In genomic region chr12:7189398-7190267, GRCh38 we compare ENCODE assay signal across 1 cellular context.
A peak's percentile ranks its signal among the peaks of the same experiment; 100 is the strongest.
TF ChIP-seq lines count a peak whose summit lies in the region.

PEX5 (plus strand) TSS chr12:7189686; CDS start chr12:7190378, 692 bp downstream.

TF ChIP-seq in HepG2, 621 proteins besides CTCF, POLR2A, EP300 and RAD21 (continued from another document and continues in another):
- TF ChIP-seq ZNF318 (CRISPR knock-in tag; IDR thresholded peaks at IDR 0.05) (no peak), ZFYVE20 (CRISPR knock-in tag; IDR thresholded peaks at IDR 0.05; ENCODE audit: borderline replicate concordance, low read depth) (no peak), RELA (CRISPR knock-in tag; IDR thresholded peaks at IDR 0.05) (no peak), POGZ (CRISPR knock-in tag; IDR thresholded peaks at IDR 0.05) (no peak), TFDP2 (CRISPR knock-in tag; IDR thresholded peaks at IDR 0.05) (no peak), PCBP2 (optimal IDR thresholded peaks at IDR 0.05; ENCODE audit: low read depth, low read length, poor library complexity, severe bottlenecking) (no peak), NCOA2 (CRISPR knock-in tag; IDR thresholded peaks at IDR 0.05) (no peak), CBX2 (IDR thresholded peaks at IDR 0.05; ENCODE audit: low read depth, low read length) (no peak), CBX2 (CRISPR knock-in tag; IDR thresholded peaks at IDR 0.05; ENCODE audit: low read depth) (no peak), KLF11 (CRISPR knock-in tag; IDR thresholded peaks at IDR 0.05) (no peak), THAP7 (CRISPR knock-in tag; IDR thresholded peaks at IDR 0.05) (no peak), ZNF598 (CRISPR knock-in tag; IDR thresholded peaks at IDR 0.05; ENCODE audit: borderline replicate concordance) (peak; percentile 59; the same call in 1 of the 2 replicates), SOX13 (IDR thresholded peaks at IDR 0.05) (no peak), SOX13 (CRISPR knock-in tag; conservative IDR thresholded peaks at IDR 0.05 in 1 of 2, IDR thresholded peaks at IDR 0.05 in 1 of 2) (no peak), ZNF562 (CRISPR knock-in tag; IDR thresholded peaks at IDR 0.05; ENCODE audit: borderline replicate concordance) (no peak), ZMAT5 (CRISPR knock-in tag; IDR thresholded peaks at IDR 0.05; ENCODE audit: borderline replicate concordance, low read depth) (no peak), RFX1 (IDR thresholded peaks at IDR 0.05) (no peak), NR2F1 (CRISPR knock-in tag; IDR thresholded peaks at IDR 0.05) (no peak), ZNF383 (CRISPR knock-in tag; IDR thresholded peaks at IDR 0.05; ENCODE audit: borderline replicate concordance) (0 out of 2 replicates have a peak, but pooled peaks have one; percentile 17), BRD4 (CRISPR knock-in tag; IDR thresholded peaks at IDR 0.05) (no peak), ZNF839 (CRISPR knock-in tag; IDR thresholded peaks at IDR 0.05; ENCODE audit: borderline replicate concordance) (no peak), BCL3 (CRISPR knock-in tag; IDR thresholded peaks at IDR 0.05) (no peak), TGIF2 (CRISPR knock-in tag; IDR thresholded peaks at IDR 0.05) (0 out of 2 replicates have a peak, but pooled peaks have one; percentile 19), PRPF4 (IDR thresholded peaks at IDR 0.05; ENCODE audit: low read depth, low read length, poor library complexity, severe bottlenecking) (peak; percentile 25), CSRNP1 (CRISPR knock-in tag; IDR thresholded peaks at IDR 0.05) (no peak), DBP (CRISPR knock-in tag; IDR thresholded peaks at IDR 0.05; ENCODE audit: not compliant biosample characterization) (no peak), HNRNPH1 (optimal IDR thresholded peaks at IDR 0.05; ENCODE audit: low read depth, low read length) (no peak), GZF1 (CRISPR knock-in tag; IDR thresholded peaks at IDR 0.05) (no peak), ZBTB26 (CRISPR knock-in tag; IDR thresholded peaks at IDR 0.05; ENCODE audit: borderline replicate concordance) (no peak; the same call in 1 of the 2 replicates), ZNF563 (CRISPR knock-in tag; IDR thresholded peaks at IDR 0.05) (no peak), NRL (CRISPR knock-in tag; IDR thresholded peaks at IDR 0.05; ENCODE audit: borderline replicate concordance) (no peak), NR2C2 (CRISPR knock-in tag; IDR thresholded peaks at IDR 0.05; ENCODE audit: borderline replicate concordance) (no peak; the same call in 1 of the 2 replicates), ZKSCAN5 (CRISPR knock-in tag; IDR thresholded peaks at IDR 0.05) (no peak), ZNF253 (CRISPR knock-in tag; IDR thresholded peaks at IDR 0.05; ENCODE audit: borderline replicate concordance) (no peak), MXD4 (CRISPR knock-in tag; IDR thresholded peaks at IDR 0.05) (no peak), ZNF782 (CRISPR knock-in tag; IDR thresholded peaks at IDR 0.05; ENCODE audit: borderline replicate concordance) (no peak; the same call in 1 of the 2 replicates), HNF4A (CRISPR knock-in tag; IDR thresholded peaks at IDR 0.05) (no peak), ZNF276 (CRISPR knock-in tag; IDR thresholded peaks at IDR 0.05; ENCODE audit: low read depth) (peak; percentile 94; the same call in 1 of the 2 replicates), BCL6 (CRISPR knock-in tag; IDR thresholded peaks at IDR 0.05) (no peak; the same call in 1 of the 2 replicates), CEBPG (CRISPR knock-in tag; IDR thresholded peaks at IDR 0.05) (no peak), ZBTB10 (CRISPR knock-in tag; IDR thresholded peaks at IDR 0.05; ENCODE audit: borderline replicate concordance) (no peak), SSRP1 (CRISPR knock-in tag; IDR thresholded peaks at IDR 0.05) (no peak), ZNF678 (CRISPR knock-in tag; IDR thresholded peaks at IDR 0.05) (no peak), ZNF256 (CRISPR knock-in tag; conservative IDR thresholded peaks at IDR 0.05) (no peak), XRCC5 (optimal IDR thresholded peaks at IDR 0.05; ENCODE audit: low read length) (peak; percentile 19), SIX4 (CRISPR knock-in tag; IDR thresholded peaks at IDR 0.05) (no peak)
